8 cellular contexts compared by ENCODE assay signal in the genomic region with DNA sequence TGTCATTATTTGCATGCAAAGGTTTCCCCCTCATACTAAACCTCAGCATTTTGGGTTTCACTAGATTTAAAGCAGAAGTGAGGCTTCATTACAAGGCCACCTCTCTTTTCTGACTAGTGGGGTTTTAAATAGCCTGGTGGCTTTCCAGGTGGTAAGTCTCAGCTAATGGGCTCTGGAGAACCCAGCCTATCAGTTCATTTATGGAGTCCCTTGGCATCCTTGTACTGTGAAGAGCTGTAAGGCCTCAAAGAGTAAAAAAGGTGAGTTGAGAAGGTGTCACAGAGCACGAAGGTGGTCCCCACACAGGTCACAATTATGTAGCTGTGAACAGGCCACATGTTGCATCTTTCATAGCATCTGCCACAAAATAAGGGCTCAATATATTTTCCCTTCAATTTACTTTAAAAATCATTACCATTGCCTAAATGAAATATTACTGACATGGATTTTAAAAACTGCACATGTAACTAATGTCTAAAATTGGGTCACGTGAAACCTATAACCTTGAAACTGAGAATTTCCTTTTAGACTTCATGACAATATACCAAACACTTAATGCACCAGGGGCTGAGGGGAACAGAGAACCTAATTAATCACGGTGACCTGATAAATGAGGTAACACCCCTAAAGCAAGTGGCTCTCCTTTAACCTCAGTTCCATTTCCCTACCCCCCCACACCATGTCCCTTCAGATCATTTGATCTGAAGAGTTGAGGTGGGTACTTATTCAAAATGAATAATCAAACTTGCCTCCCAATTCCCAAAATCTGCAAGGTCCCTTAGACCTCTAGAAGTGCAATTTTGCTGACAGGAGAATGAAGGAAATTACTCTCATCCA. TPM values are rescaled to one million over a fixed set of nuclear protein-coding genes. Genes with fewer than 3 reads are reported as not detected.
DNase-seq lines count a peak whose midpoint lies in the region; ATAC-seq and TF ChIP-seq lines count a peak whose summit lies in the region.

No MANE protein-coding gene starts in this region.

- H3K27ac Mint-ChIP-seq in activated naive CD4-positive, alpha-beta T cell treated with anti-CD3 and anti-CD28 coated beads, Interleukin-2, amount 10 ng/mL, durations not matched to agents 7 days and 5 days, result peak overlapping the region; percentile 88

- peak overlapping the region; percentile 88 for H3K4me3 Mint-ChIP-seq in activated naive CD4-positive, alpha-beta T cell treated with anti-CD3 and anti-CD28 coated beads, Interleukin-2, amount 10 ng/mL, durations not matched to agents 7 days and 5 days

- H3K9me3 Mint-ChIP-seq in activated naive CD4-positive, alpha-beta T cell treated with anti-CD3 and anti-CD28 coated beads, Interleukin-2, amount 10 ng/mL, durations not matched to agents 7 days and 5 days, result no peaks in the 10 kb centered on the region

- TF ChIP-seq POLR2A in Raji (IDR thresholded peaks at IDR 0.05; ENCODE audit: insufficient read depth, low read depth, low read length), result 0 out of 2 replicates have a peak, but pooled peaks have one; percentile 20

- H3K36me3 ChIP-seq in hepatocyte (replicated peaks; ENCODE audit: insufficient read depth, low read depth), result no peaks in the 10 kb centered on the region
- H3K36me3 ChIP-seq in tibial artery, result peaks cover 11 to 14% (median 13%) of the 10 kb centered on the region in 3 donors

- 69% methylated on average over 3 of the region's 3 CpGs for WGBS in hepatocyte (ENCODE audit: low lambda C conversion rate, missing lambda C conversion rate)

- CTCF ChIA-PET in activated naive CD4-positive, alpha-beta T cell treated with anti-CD3 and anti-CD28 coated beads, Interleukin-2, amount 10 ng/mL, durations not matched to agents 7 days and 5 days (lab: Charles Lee), result no interaction called here
- CTCF ChIA-PET in HEK293T (lab: Yijun Ruan, JAX), result no interaction called here

- peak overlapping the region; percentile 86 for H3K4me2 ChIP-seq in hepatocyte

- H3K27ac ChIP-seq in hepatocyte (peak overlapping the region; percentile 89), tibial artery (peak overlapping the region in 1 of 2 donors; percentile 97)

- H3K79me2 ChIP-seq in hepatocyte, result peaks cover 36% of the 10 kb centered on the region

- no peak for DNase-seq in activated naive CD4-positive, alpha-beta T cell treated with anti-CD3 and anti-CD28 coated beads, Interleukin-2, amount 10 ng/mL, durations not matched to agents 7 days and 5 days
- no peak for DNase-seq in activated naive CD4-positive, alpha-beta T cell treated with Interleukin-2 at 50 U/mL for 16 hours
- DNase-seq in hepatocyte (ENCODE audit: low spot score), result no peak
- DNase-seq in tibial artery, result no peak
- DNase-seq in HEK293T (ENCODE audit: extremely low spot score), result no peak
- DNase-seq in HPDE6-E6E7 (ENCODE audit: extremely low spot score), result no peak

- peaks cover 6% of the 10 kb centered on the region for H4K20me1 ChIP-seq in hepatocyte (ENCODE audit: insufficient read depth, poor library complexity, severe bottlenecking)

- no peaks in the 10 kb centered on the region for H3K9me2 ChIP-seq in hepatocyte (replicated peaks; ENCODE audit: insufficient read depth)

- peaks cover 22% of the 10 kb centered on the region for H3K36me3 Mint-ChIP-seq in activated naive CD4-positive, alpha-beta T cell treated with anti-CD3 and anti-CD28 coated beads, Interleukin-2, amount 10 ng/mL, durations not matched to agents 7 days and 5 days

- POLR2A ChIA-PET in HEK293T (lab: Yijun Ruan, JAX), result no interaction called here

- H3K4me1 Mint-ChIP-seq in activated naive CD4-positive, alpha-beta T cell treated with anti-CD3 and anti-CD28 coated beads, Interleukin-2, amount 10 ng/mL, durations not matched to agents 7 days and 5 days, result peaks cover 46% of the 10 kb centered on the region

- intact Hi-C loops in tibial artery (cut with DNase I; ENCODE audit: low total_unique reads), result loop anchor here (5.0 kb wide), 1 partner anchor 120 kb away; a partner anchor contains a TSS

- H3K9me3 ChIP-seq in hepatocyte (ENCODE audit: low read depth), result no peaks in the 10 kb centered on the region
- H3K9me3 ChIP-seq in tibial artery, result no peaks in the 10 kb centered on the region

- H3K27me3 ChIP-seq in hepatocyte (no peaks in the 10 kb centered on the region), tibial artery (no peaks in the 10 kb centered on the region)

- peak overlapping the region; percentile 99 for H2AFZ ChIP-seq in hepatocyte

- peak; percentile 58 for ATAC-seq in HG02840 (IDR thresholded peaks at IDR 0.05; ENCODE audit: low FRiP score, unreplicated experiment)

- TF ChIP-seq CTCF in hepatocyte (IDR thresholded peaks at IDR 0.05; ENCODE audit: poor library complexity) (no peak), tibial artery (IDR thresholded peaks at IDR 0.05) (no peak)

- H3K27me3 Mint-ChIP-seq in activated naive CD4-positive, alpha-beta T cell treated with anti-CD3 and anti-CD28 coated beads, Interleukin-2, amount 10 ng/mL, durations not matched to agents 7 days and 5 days, result peaks cover under 1% of the 10 kb centered on the region

- peak overlapping the region; percentile 100 for H3K4me3 ChIP-seq in hepatocyte
- H3K4me3 ChIP-seq in tibial artery, result peak overlapping the region; percentile 95 to 97

- H3K4me1 ChIP-seq in hepatocyte (ENCODE audit: insufficient read depth) (peaks cover 23% of the 10 kb centered on the region), tibial artery (peaks cover 0 to 21% (median 11%) of the 10 kb centered on the region in 4 donors)

TF ChIP-seq in HEK293T, 16 proteins besides CTCF, POLR2A, EP300 and RAD21:
- TF ChIP-seq SP1 (IDR thresholded peaks at IDR 0.05) (no peak), BHLHE40 (IDR thresholded peaks at IDR 0.05; ENCODE audit: borderline replicate concordance) (no peak), CTBP1 (IDR thresholded peaks at IDR 0.05; ENCODE audit: borderline replicate concordance) (no peak), FOXM1 (IDR thresholded peaks at IDR 0.05; ENCODE audit: borderline replicate concordance) (no peak), HDGF (IDR thresholded peaks at IDR 0.05; ENCODE audit: borderline replicate concordance) (no peak), SUZ12 (IDR thresholded peaks at IDR 0.05) (no peak), NFRKB (IDR thresholded peaks at IDR 0.05) (no peak), TARDBP (IDR thresholded peaks at IDR 0.05) (no peak), FOXK2 (IDR thresholded peaks at IDR 0.05) (no peak)

RNA-seq across cellular contexts. Expression of a gene that starts 1.3 kb away (rescaled TPM):
- total RNA-seq in hepatocyte, result 34.7 TPM in 2 replicates
- polyA plus RNA-seq in hepatocyte, result 32.7 and 34.7 TPM in 2 replicates

RNA-seq across cellular contexts. Expression of a gene that starts 7.9 kb away (rescaled TPM):
- 7.9 and 8.8 TPM in 2 replicates for total RNA-seq in hepatocyte
- 6.5 and 8.3 TPM in 2 replicates for polyA plus RNA-seq in hepatocyte
